In genomic region chr6:87701676-87702588, GRCh38 we compare ENCODE assay signal across 8 cellular contexts. TPM values are rescaled to one million over a fixed set of nuclear protein-coding genes. Genes with fewer than 3 reads are reported as not detected.
DNase-seq lines count a peak whose midpoint lies in the region; ATAC-seq lines count a peak whose summit lies in the region.

Gene AKIRIN2, minus strand, starts transcription at chr6:87702233. Its CDS starts 549 bp downstream, at chr6:87701684.

- H3K36me3 ChIP-seq in rectal smooth muscle tissue (ENCODE audit: control insufficient read depth, insufficient read depth, low read length) (peaks cover 2% of the 10 kb centered on the region), aorta (ENCODE audit: control insufficient read depth in 1 of 2, insufficient read depth in 2 of 2, low read length in 1 of 2) (no peaks in the 10 kb centered on the region)

- intact Hi-C loops in aorta (cut with DNase I) = loop anchor here (2.0 to 10.0 kb wide), 4 partner anchors 45 to 229 kb away; partner anchors contain the start of genes RARS2 (in 2 of the 2) and SLC35A1 (in 1 of the 2)

- peak within 1 kb of the TSS; percentile 98 for H3K27ac ChIP-seq in rectal smooth muscle tissue (ENCODE audit: low read depth, low read length)
- H3K27ac ChIP-seq in aorta (ENCODE audit: low read depth in 1 of 2, low read length in 2 of 2) = peak within 1 kb of the TSS; percentile 50 to 97

- H3K4me1 ChIP-seq in rectal smooth muscle tissue (ENCODE audit: control insufficient read depth, insufficient read depth, low read length) = peaks cover 11% of the 10 kb centered on the region
- H3K4me1 ChIP-seq in aorta (ENCODE audit: control insufficient read depth in 1 of 2, insufficient read depth in 2 of 2, low read length in 2 of 2) = no peaks in the 10 kb centered on the region

- WGBS in aorta, 2 donors = 0% methylated on average over 71 to 88 of the region's 88 CpGs

- DNase-seq in NCI-H2081 (lab: John Stamatoyannopoulos, UW) = peak; percentile 98
- DNase-seq in T1000 (lab: John Stamatoyannopoulos, UW) = peak; percentile 95
- peak; percentile 99 for DNase-seq in astrocyte of the hippocampus (ENCODE audit: low read depth, low spot score)
- DNase-seq in hepatic stellate cell (ENCODE audit: low spot score) = peak; percentile 84
- DNase-seq in aorta = peak; percentile 98

- peak within 1 kb of the TSS; percentile 88 for H3K9ac ChIP-seq in rectal smooth muscle tissue (ENCODE audit: low read length)

- H3K4me3 ChIP-seq in rectal smooth muscle tissue (ENCODE audit: low read length) (peak within 1 kb of the TSS; percentile 98), aorta (ENCODE audit: low read length in 2 of 2) (peak within 1 kb of the TSS; percentile 90 to 91)

- peak; percentile 48 for ATAC-seq in GM18508 (IDR thresholded peaks at IDR 0.05; ENCODE audit: insufficient read depth, unreplicated experiment)
- ATAC-seq in HG03025 (IDR thresholded peaks at IDR 0.05; ENCODE audit: low FRiP score, unreplicated experiment) = peak; percentile 68
- peak; percentile 97 for ATAC-seq in aorta (ENCODE audit: low FRiP score)

- H3K27me3 ChIP-seq in rectal smooth muscle tissue (ENCODE audit: control insufficient read depth, insufficient read depth, low read length) = no peaks in the 10 kb centered on the region
- no peaks in the 10 kb centered on the region for H3K27me3 ChIP-seq in aorta (ENCODE audit: control insufficient read depth in 1 of 2, insufficient read depth in 2 of 2, low read length in 1 of 2)

- no peaks in the 10 kb centered on the region for H3K9me3 ChIP-seq in aorta (ENCODE audit: control insufficient read depth, low read length)

RNA-seq across cellular contexts. Expression of gene AKIRIN2, which starts in this region (rescaled TPM):
- total RNA-seq in aorta = 10 to 100 TPM; 38.5 to 43.5 TPM
- 10 to 100 TPM; 17.8 to 25.1 TPM for polyA plus RNA-seq in aorta

Comparison
In these comparisons a context has a peak if more than half of its experiments do, and no peak if none do; other contexts are left out.
1. Peak in every context shown above with its lines: DNase-seq, ATAC-seq, H3K4me3 ChIP-seq and H3K27ac ChIP-seq.